8 cellular contexts compared by ENCODE assay signal in genomic region chr11:83006877-83007330, GRCh38.
DNase-seq lines count a peak whose midpoint lies in the region; ATAC-seq and TF ChIP-seq lines count a peak whose summit lies in the region.

No MANE protein-coding gene starts in this region.

- H3K36me3 ChIP-seq in heart right ventricle, result no peaks in the 10 kb centered on the region
- H3K36me3 ChIP-seq in osteoblast (ENCODE audit: insufficient read depth, low read length), result no peaks in the 10 kb centered on the region

- no peak for TF ChIP-seq CTCF in heart right ventricle (IDR thresholded peaks at IDR 0.05)
- TF ChIP-seq CTCF in osteoblast (IDR thresholded peaks at IDR 0.05; ENCODE audit: extremely low read depth, low read depth, low read length), result no peak

- H3K9me3 ChIP-seq in heart right ventricle (no peaks in the 10 kb centered on the region), osteoblast (ENCODE audit: low read depth, low read length) (no peaks in the 10 kb centered on the region)

- peaks cover 30% of the 10 kb centered on the region for H4K20me1 ChIP-seq in osteoblast (ENCODE audit: insufficient read depth, low read length)

- H3K4me2 ChIP-seq in osteoblast (ENCODE audit: insufficient read depth, low read length), result no peak overlapping the region

- intact Hi-C loops in heart right ventricle (cut with DNase I) (loop anchor here in 1 of 10 donors (5.0 to 10.0 kb wide), 3 partner anchors 45 to 148 kb away; partner anchors contain the start of genes PCF11 and RAB30), Right ventricle myocardium inferior (cut with DNase I) (loop anchor here (5.0 kb wide), 1 partner anchor 60 kb away; no protein-coding TSS in a partner anchor)

- ATAC-seq in heart right ventricle (no peak), Right ventricle myocardium inferior (no peak), HG02885 (IDR thresholded peaks at IDR 0.05; ENCODE audit: poor library complexity, unreplicated experiment) (peak; percentile 80), SK-N-SH treated with all-trans-retinoic acid at 6 μM for 48 hours (no peak)

- H2AFZ ChIP-seq in osteoblast (ENCODE audit: low read length), result no peak overlapping the region

- DNase-seq in heart right ventricle (no peak), Right ventricle myocardium inferior (ENCODE audit: missing footprints) (no peak), osteoblast (ENCODE audit: insufficient read length, low spot score, missing footprints) (peak; percentile 56), OCI-M2 (lab: John Stamatoyannopoulos, UW; ENCODE audit: unreplicated experiment) (no peak), KG1 (lab: John Stamatoyannopoulos, UW) (no peak), SIG-M5 treated with dmso at 0.1 percent for 504 hours (lab: John Stamatoyannopoulos, UW; ENCODE audit: unreplicated experiment) (no peak)

- H3K4me1 ChIP-seq in heart right ventricle (peaks cover 12 to 59% (median 42%) of the 10 kb centered on the region in 9 donors), osteoblast (ENCODE audit: insufficient read depth, low read length) (peaks cover 20% of the 10 kb centered on the region)

- H3K4me3 ChIP-seq in heart right ventricle (no peak overlapping the region), osteoblast (ENCODE audit: insufficient read depth, low read length) (no peak overlapping the region)

- H3K27ac ChIP-seq in heart right ventricle, result peak overlapping the region in 7 of 10 donors; percentile 19 to 84 (median 70)
- H3K27ac ChIP-seq in osteoblast (ENCODE audit: low read depth, low read length), result no peak overlapping the region

- H3K27me3 ChIP-seq in heart right ventricle (no peaks in the 10 kb centered on the region), osteoblast (ENCODE audit: insufficient read depth, low read length) (no peaks in the 10 kb centered on the region)

- peaks cover 58% of the 10 kb centered on the region for H3K79me2 ChIP-seq in osteoblast (ENCODE audit: insufficient read depth, low read length)

- WGBS in heart right ventricle, 2 donors, result 56 to 77% methylated on average over 1 of the region's 1 CpG

TF ChIP-seq in SK-N-SH treated with all-trans-retinoic acid at 6 μM for 48 hours, 23 proteins besides CTCF, POLR2A, EP300 and RAD21:
- TF ChIP-seq TSHZ2 (CRISPR knock-in tag; IDR thresholded peaks at IDR 0.05) (peak; percentile 55; the same call in 1 of the 2 replicates), BACH2 (CRISPR knock-in tag; IDR thresholded peaks at IDR 0.05; ENCODE audit: borderline replicate concordance) (no peak)
